ENCODE assay signal across 1 cellular context in the genomic region with DNA sequence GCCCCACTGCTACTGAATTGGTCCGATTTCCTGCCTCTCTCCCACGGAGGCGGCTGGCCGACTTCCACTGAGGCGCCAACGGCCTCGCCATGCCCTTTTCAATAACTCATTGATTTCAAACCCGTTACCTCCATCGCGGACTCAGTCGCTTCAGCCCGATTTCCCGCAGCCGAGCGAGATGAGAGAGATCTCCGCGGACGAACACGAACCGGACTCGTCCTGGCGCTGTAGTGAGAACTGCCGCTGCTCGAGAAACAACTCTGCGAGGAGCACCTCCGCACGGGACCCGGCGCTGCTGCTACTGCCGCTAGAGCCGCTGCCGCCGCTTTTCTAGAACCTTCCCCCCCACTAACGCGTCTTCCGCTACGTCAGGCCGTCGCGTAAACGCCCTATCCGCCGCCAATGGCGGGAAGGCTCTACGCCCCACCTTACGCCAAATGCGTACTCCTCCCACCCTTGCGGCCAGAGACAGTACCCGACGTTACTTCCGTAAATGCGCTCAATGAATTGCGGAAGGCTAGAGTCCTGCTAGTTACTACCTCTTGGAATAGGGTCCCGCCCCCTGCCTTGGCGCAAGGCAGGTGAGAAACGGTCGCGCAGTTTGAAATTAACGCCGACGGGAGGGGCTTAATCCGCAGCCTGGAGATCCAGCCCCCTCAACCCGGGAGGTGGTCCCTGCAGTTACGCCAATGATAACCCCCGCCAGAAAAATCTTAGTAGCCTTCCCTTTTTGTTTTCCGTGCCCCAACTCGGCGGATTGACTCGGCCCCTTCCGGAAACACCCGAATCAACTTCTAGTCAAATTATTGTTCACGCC.
TF ChIP-seq lines count a peak whose summit lies in the region.

TSS of gene HNRNPA2B1 (minus strand) at position 303 of the 817 bp plus-strand sequence. CDS start at position 134, 169 bp downstream.

TF ChIP-seq in A549, 52 proteins besides CTCF, POLR2A, EP300 and RAD21 (continued from another document):
- TF ChIP-seq, protein P1, sequence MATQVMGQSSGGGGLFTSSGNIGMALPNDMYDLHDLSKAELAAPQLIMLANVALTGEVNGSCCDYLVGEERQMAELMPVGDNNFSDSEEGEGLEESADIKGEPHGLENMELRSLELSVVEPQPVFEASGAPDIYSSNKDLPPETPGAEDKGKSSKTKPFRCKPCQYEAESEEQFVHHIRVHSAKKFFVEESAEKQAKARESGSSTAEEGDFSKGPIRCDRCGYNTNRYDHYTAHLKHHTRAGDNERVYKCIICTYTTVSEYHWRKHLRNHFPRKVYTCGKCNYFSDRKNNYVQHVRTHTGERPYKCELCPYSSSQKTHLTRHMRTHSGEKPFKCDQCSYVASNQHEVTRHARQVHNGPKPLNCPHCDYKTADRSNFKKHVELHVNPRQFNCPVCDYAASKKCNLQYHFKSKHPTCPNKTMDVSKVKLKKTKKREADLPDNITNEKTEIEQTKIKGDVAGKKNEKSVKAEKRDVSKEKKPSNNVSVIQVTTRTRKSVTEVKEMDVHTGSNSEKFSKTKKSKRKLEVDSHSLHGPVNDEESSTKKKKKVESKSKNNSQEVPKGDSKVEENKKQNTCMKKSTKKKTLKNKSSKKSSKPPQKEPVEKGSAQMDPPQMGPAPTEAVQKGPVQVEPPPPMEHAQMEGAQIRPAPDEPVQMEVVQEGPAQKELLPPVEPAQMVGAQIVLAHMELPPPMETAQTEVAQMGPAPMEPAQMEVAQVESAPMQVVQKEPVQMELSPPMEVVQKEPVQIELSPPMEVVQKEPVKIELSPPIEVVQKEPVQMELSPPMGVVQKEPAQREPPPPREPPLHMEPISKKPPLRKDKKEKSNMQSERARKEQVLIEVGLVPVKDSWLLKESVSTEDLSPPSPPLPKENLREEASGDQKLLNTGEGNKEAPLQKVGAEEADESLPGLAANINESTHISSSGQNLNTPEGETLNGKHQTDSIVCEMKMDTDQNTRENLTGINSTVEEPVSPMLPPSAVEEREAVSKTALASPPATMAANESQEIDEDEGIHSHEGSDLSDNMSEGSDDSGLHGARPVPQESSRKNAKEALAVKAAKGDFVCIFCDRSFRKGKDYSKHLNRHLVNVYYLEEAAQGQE (IDR thresholded peaks at IDR 0.05), result peak; percentile 54
- TF ChIP-seq PHF8 (IDR thresholded peaks at IDR 0.05; ENCODE audit: borderline replicate concordance, low read depth) (peak; percentile 99), KDM1A (IDR thresholded peaks at IDR 0.05; ENCODE audit: low read depth) (no peak), MAFK (IDR thresholded peaks at IDR 0.05; ENCODE audit: partially characterized antibody) (no peak), FOXS1 (CRISPR knock-in tag; IDR thresholded peaks at IDR 0.05) (no peak), CHD4 (IDR thresholded peaks at IDR 0.05; ENCODE audit: borderline replicate concordance) (no peak), EHMT2 (IDR thresholded peaks at IDR 0.05; ENCODE audit: low read depth) (no peak), RFX5 (IDR thresholded peaks at IDR 0.05) (peak; percentile 58; the same call in 1 of the 2 replicates), RARB (CRISPR knock-in tag; IDR thresholded peaks at IDR 0.05) (no peak; the same call in 1 of the 2 replicates), GATA3 (IDR thresholded peaks at IDR 0.05; ENCODE audit: borderline replicate concordance) (no peak; the same call in 1 of the 2 replicates), TP53 (CRISPR knock-in tag; IDR thresholded peaks at IDR 0.05) (0 out of 2 replicates have a peak, but pooled peaks have one; percentile 18), HOXB5 (CRISPR knock-in tag; IDR thresholded peaks at IDR 0.05) (no peak), EHF (CRISPR knock-in tag; IDR thresholded peaks at IDR 0.05) (no peak), NPAS2 (CRISPR knock-in tag; IDR thresholded peaks at IDR 0.05; ENCODE audit: borderline replicate concordance) (no peak), ZNF302 (CRISPR knock-in tag; IDR thresholded peaks at IDR 0.05) (no peak), RCOR1 (IDR thresholded peaks at IDR 0.05; ENCODE audit: low read depth, low read length) (no peak), E2F6 (IDR thresholded peaks at IDR 0.05; ENCODE audit: borderline replicate concordance, low read depth) (peak; percentile 52), ZSCAN20 (CRISPR knock-in tag; IDR thresholded peaks at IDR 0.05) (no peak), NFE2L2 (conservative IDR thresholded peaks at IDR 0.05; ENCODE audit: low read length) (no peak), MYC (IDR thresholded peaks at IDR 0.05; ENCODE audit: borderline replicate concordance, low read length) (no peak), HOXA7 (CRISPR knock-in tag; IDR thresholded peaks at IDR 0.05) (no peak), TFCP2L1 (CRISPR knock-in tag; IDR thresholded peaks at IDR 0.05) (no peak), ESRRA (IDR thresholded peaks at IDR 0.05; ENCODE audit: borderline replicate concordance, low read length) (0 out of 2 replicates have a peak, but pooled peaks have one; percentile 38), SMC3 (IDR thresholded peaks at IDR 0.05) (no peak), ZFP36 (IDR thresholded peaks at IDR 0.05; ENCODE audit: borderline replicate concordance, partially characterized antibody) (no peak), JUN (IDR thresholded peaks at IDR 0.05) (peak; percentile 93 to 99), KDM5A (IDR thresholded peaks at IDR 0.05) (no peak), CBX2 (IDR thresholded peaks at IDR 0.05; ENCODE audit: borderline replicate concordance, low read depth) (no peak), CBX8 (IDR thresholded peaks at IDR 0.05) (no peak), SREBF2 (IDR thresholded peaks at IDR 0.05) (no peak), FOSL2 (IDR thresholded peaks at IDR 0.05) (no peak), FOSL2 (CRISPR knock-in tag; IDR thresholded peaks at IDR 0.05) (no peak), NR3C1 (IDR thresholded peaks at IDR 0.05) (no peak), HEYL (CRISPR knock-in tag; IDR thresholded peaks at IDR 0.05) (no peak), ZC3H11A (IDR thresholded peaks at IDR 0.05) (no peak), CEBPB (IDR thresholded peaks at IDR 0.05) (peak in 1 of 2 experiments; percentile 27; a peak in 1 of 4 replicates), RNF2 (IDR thresholded peaks at IDR 0.05; ENCODE audit: borderline replicate concordance, low read depth) (no peak), FOSB (CRISPR knock-in tag; IDR thresholded peaks at IDR 0.05) (no peak), BHLHE40 (IDR thresholded peaks at IDR 0.05; ENCODE audit: low read depth, low read length) (no peak)
- TF ChIP-seq, protein P2, sequence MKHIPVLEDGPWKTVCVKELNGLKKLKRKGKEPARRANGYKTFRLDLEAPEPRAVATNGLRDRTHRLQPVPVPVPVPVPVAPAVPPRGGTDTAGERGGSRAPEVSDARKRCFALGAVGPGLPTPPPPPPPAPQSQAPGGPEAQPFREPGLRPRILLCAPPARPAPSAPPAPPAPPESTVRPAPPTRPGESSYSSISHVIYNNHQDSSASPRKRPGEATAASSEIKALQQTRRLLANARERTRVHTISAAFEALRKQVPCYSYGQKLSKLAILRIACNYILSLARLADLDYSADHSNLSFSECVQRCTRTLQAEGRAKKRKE (CRISPR knock-in tag; IDR thresholded peaks at IDR 0.05; ENCODE audit: low read depth), result no peak
- TF ChIP-seq, protein P3, sequence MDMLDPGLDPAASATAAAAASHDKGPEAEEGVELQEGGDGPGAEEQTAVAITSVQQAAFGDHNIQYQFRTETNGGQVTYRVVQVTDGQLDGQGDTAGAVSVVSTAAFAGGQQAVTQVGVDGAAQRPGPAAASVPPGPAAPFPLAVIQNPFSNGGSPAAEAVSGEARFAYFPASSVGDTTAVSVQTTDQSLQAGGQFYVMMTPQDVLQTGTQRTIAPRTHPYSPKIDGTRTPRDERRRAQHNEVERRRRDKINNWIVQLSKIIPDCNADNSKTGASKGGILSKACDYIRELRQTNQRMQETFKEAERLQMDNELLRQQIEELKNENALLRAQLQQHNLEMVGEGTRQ (IDR thresholded peaks at IDR 0.05), result no peak
- TF ChIP-seq, protein P4, sequence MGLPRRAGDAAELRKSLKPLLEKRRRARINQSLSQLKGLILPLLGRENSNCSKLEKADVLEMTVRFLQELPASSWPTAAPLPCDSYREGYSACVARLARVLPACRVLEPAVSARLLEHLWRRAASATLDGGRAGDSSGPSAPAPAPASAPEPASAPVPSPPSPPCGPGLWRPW (IDR thresholded peaks at IDR 0.05), result no peak
- TF ChIP-seq, protein P5, sequence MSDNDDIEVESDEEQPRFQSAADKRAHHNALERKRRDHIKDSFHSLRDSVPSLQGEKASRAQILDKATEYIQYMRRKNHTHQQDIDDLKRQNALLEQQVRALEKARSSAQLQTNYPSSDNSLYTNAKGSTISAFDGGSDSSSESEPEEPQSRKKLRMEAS (IDR thresholded peaks at IDR 0.05), result no peak; the same call in none of the 2 replicates
- TF ChIP-seq, protein P6, sequence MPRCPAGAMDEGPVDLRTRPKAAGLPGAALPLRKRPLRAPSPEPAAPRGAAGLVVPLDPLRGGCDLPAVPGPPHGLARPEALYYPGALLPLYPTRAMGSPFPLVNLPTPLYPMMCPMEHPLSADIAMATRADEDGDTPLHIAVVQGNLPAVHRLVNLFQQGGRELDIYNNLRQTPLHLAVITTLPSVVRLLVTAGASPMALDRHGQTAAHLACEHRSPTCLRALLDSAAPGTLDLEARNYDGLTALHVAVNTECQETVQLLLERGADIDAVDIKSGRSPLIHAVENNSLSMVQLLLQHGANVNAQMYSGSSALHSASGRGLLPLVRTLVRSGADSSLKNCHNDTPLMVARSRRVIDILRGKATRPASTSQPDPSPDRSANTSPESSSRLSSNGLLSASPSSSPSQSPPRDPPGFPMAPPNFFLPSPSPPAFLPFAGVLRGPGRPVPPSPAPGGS (IDR thresholded peaks at IDR 0.05), result peak; percentile 99
